In the genomic region with DNA sequence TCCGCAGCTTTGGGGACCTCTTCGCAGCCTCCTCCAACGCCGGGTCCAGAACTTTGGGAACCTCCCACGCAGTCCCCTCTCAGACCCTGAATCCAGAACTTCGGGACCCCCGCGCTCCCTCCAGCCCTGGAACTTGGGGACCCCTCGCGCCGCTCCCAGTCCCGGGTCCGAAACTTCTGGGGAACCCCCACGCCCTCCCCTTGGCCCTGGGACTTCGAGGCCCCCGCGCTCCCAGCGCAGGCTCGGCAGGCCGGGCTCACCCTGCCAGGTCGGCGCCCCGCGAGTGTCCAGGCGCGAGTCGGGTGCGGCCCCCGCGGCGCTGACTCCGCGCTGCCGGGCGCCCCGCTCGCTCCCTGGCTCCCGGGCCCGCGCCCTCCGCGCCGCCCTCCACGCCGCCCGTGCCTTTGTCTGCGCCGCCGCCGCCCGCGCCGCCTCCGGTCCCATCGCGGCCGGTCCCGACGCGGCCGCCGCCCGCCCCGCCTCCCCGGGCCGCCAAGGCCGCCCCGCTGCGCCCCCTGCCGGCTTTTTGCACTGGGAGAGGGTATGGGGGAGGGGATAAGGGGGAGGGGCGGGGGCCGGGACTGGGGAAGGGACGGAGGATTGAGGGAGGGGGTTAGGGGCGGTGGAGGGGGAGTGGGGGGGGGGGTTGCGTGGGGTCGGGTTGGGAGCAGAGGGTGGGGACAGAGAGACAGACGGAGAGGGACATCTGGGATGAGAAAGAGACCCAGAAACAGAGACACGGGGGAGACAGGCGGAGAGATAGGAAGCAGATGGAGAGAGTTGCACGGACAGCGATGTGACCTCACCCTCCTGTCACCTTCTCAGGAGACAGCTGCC, we compare ENCODE assay signal across 8 cellular contexts.
A peak's percentile ranks its signal among the peaks of the same experiment; 100 is the strongest.
DNase-seq lines count a peak whose midpoint lies in the region; ATAC-seq lines count a peak whose summit lies in the region.

Gene HOMER3, minus strand, starts transcription at position 427 of the 837 bp plus-strand sequence. CDS start 2,235 bp downstream, outside the sequence.

- peak within 1 kb of the TSS; percentile 93 for H3K4me3 ChIP-seq in ACC112 (ENCODE audit: low read depth, low read length)

- H3K79me2 ChIP-seq in ACC112 (ENCODE audit: control insufficient read depth, insufficient read depth, low read length, unreplicated experiment), result peaks cover 20% of the 10 kb centered on the region

- ATAC-seq in GM19025 (IDR thresholded peaks at IDR 0.05; ENCODE audit: low read depth, unreplicated experiment), result peak; percentile 51
- no peak for ATAC-seq in HG02759 (IDR thresholded peaks at IDR 0.05; ENCODE audit: unreplicated experiment)

- no peak within 1 kb of the TSS; the same call in 1 of the 2 replicates for H3K27ac ChIP-seq in ACC112 (ENCODE audit: low read depth, low read length)

- H3K4me1 ChIP-seq in ACC112 (ENCODE audit: control insufficient read depth, insufficient read depth, low read length, unreplicated experiment), result no peaks in the 10 kb centered on the region

- no peaks in the 10 kb centered on the region for H3K36me3 ChIP-seq in ACC112 (ENCODE audit: insufficient read depth, low read length)

- no peaks in the 10 kb centered on the region for H3K27me3 ChIP-seq in ACC112 (ENCODE audit: insufficient read depth, low read length)

- peak within 1 kb of the TSS; percentile 50 for H2AFZ ChIP-seq in ACC112 (ENCODE audit: low read length, unreplicated experiment)

- DNase-seq in NCI-H82 treated with DMSO at 0.1 percent for 48 hours (lab: John Stamatoyannopoulos, UW; ENCODE audit: unreplicated experiment) (peak; percentile 78), activated T-cell treated with anti-CD3 and anti-CD28 coated beads for 24 hours (ENCODE audit: low read depth) (peak; percentile 58), epidermal melanocyte (ENCODE audit: insufficient read length, low spot score) (peak; percentile 98), middle frontal gyrus (ENCODE audit: extremely low spot score, low spot score) (peak; percentile 27)
- peak; percentile 45 to 49 for DNase-seq in stimulated activated CD8-positive, alpha-beta memory T cell treated with anti-CD3 and anti-CD28 coated beads, Interleukin-15, amount 100 ng/mL, for 48 hours (ENCODE audit: low read depth in 2 of 2)

Comparison
In these comparisons a context has a peak if more than half of its experiments do, and no peak if none do; other contexts are left out.
1. DNase-seq: peak in every context shown above with its lines; median percentile 98 in epidermal melanocyte; 78 in NCI-H82 treated with DMSO at 0.1 percent for 48 hours; 58 in activated T-cell treated with anti-CD3 and anti-CD28 coated beads for 24 hours; 47 in stimulated activated CD8-positive, alpha-beta memory T cell treated with anti-CD3 and anti-CD28 coated beads, Interleukin-15, amount 100 ng/mL, for 48 hours; 27 in middle frontal gyrus.